In the genomic region with DNA sequence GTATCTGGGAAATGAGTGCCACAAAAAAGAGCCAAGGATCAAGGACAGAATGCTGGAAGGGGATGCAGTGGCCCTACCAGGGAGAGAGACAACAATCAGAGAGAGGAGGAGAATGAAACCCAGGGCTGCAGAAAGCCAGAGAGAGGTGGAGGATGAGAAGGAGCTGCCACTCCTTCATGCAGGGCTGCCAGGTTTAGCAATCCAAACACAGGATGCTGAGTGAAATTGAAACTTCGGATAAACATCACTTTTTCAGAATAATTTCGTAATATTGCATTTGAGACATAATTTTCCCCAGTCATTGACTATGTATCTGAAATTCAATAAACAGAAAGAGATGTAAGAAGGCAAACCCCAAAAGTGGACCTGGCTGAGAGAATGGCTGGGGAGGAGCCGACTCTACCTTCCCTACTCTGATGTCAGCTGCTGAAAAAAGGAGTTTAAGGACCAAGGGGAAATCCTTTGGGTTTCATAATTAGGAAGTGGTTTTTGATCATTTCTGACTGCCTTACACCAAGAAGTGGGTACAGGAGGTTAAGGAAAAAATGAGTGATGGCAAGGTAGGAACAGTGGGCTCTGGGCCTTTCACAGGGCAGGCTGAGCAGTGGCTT, we compare ENCODE assay signal across 10 cellular contexts. TPM values are rescaled to one million over a fixed set of nuclear protein-coding genes. Genes with fewer than 3 reads are reported as not detected.
DNase-seq lines count a peak whose midpoint lies in the region; ATAC-seq and TF ChIP-seq lines count a peak whose summit lies in the region.
"Had no signal": no experiment of that assay in that cellular context is flagged by ENCODE, and none has a peak within 500 bp of the region (broad histone marks: within the 10 kb centered on the region; RNA-seq: fewer than 3 reads in every experiment).

No MANE protein-coding gene starts in this region.

- H3K27ac ChIP-seq in BLaER1 treated with 17β-estradiol and CSF1 and Interleukin-3, amounts not matched to agents 10 nM and 100 nM, result peak overlapping the region; percentile 14 to 85 (median 69); a peak in 21 of 22 replicates
- no peak overlapping the region for H3K27ac ChIP-seq in foreskin keratinocyte

- H3K4me3 ChIP-seq in BLaER1 treated with 17β-estradiol and CSF1 and Interleukin-3, amounts not matched to agents 10 nM and 100 nM, result peak overlapping the region in 6 of 10 experiments; percentile 5 to 18 (median 12); a peak in 4 of 20 replicates
- H3K4me3 ChIP-seq in adipocyte (ENCODE audit: low read length), result no peak overlapping the region

- H3K9me3 ChIP-seq in BLaER1 treated with 17β-estradiol and CSF1 and Interleukin-3, amounts not matched to agents 10 nM and 100 nM (replicated peaks in 1 of 11), result peaks cover 0 to 24% (median 13%) of the 10 kb centered on the region in 11 experiments; a peak in 14 of 22 replicates
- no peaks in the 10 kb centered on the region for H3K9me3 ChIP-seq in adipocyte (ENCODE audit: control insufficient read depth, low read length)

- no peaks in the 10 kb centered on the region for H3K27me3 ChIP-seq in BLaER1 treated with 17β-estradiol and CSF1 and Interleukin-3, amounts not matched to agents 10 nM and 100 nM
- H3K27me3 ChIP-seq in adipocyte (replicated peaks; ENCODE audit: control insufficient read depth, insufficient read depth, low read length) (no peaks in the 10 kb centered on the region), foreskin keratinocyte (no peaks in the 10 kb centered on the region)

- H3K4me2 ChIP-seq in BLaER1 treated with 17β-estradiol and CSF1 and Interleukin-3, amounts not matched to agents 10 nM and 100 nM, result peak overlapping the region; percentile 64 to 88 (median 80)

- H3K36me3 ChIP-seq in BLaER1 treated with 17β-estradiol and CSF1 and Interleukin-3, amounts not matched to agents 10 nM and 100 nM, result peaks cover 0 to 20% (median 0%) of the 10 kb centered on the region in 11 experiments; a peak in 2 of 22 replicates
- H3K36me3 ChIP-seq in adipocyte (ENCODE audit: control insufficient read depth, insufficient read depth, low read length, severe bottlenecking), result no peaks in the 10 kb centered on the region

- no peak for TF ChIP-seq CTCF in foreskin keratinocyte (conservative IDR thresholded peaks at IDR 0.05)

- H4K20me1 ChIP-seq in BLaER1 treated with 17β-estradiol and CSF1 and Interleukin-3, amounts not matched to agents 10 nM and 100 nM, result no peaks in the 10 kb centered on the region

- peak overlapping the region; percentile 11 to 65 (median 37); a peak in 17 of 22 replicates for H3K9ac ChIP-seq in BLaER1 treated with 17β-estradiol and CSF1 and Interleukin-3, amounts not matched to agents 10 nM and 100 nM
- peak overlapping the region; percentile 11 for H3K9ac ChIP-seq in adipocyte (ENCODE audit: low read length)

- peaks cover 54 to 86% (median 58%) of the 10 kb centered on the region in 10 experiments for H3K4me1 ChIP-seq in BLaER1 treated with 17β-estradiol and CSF1 and Interleukin-3, amounts not matched to agents 10 nM and 100 nM
- H3K4me1 ChIP-seq in adipocyte (ENCODE audit: control insufficient read depth, insufficient read depth, low read length), result peaks cover 40% of the 10 kb centered on the region
- H3K4me1 ChIP-seq in foreskin keratinocyte, result no peaks in the 10 kb centered on the region

- DNase-seq in adipocyte (ENCODE audit: low read depth), result peak; percentile 60
- DNase-seq in pons (ENCODE audit: low spot score), result no peak
- DNase-seq in stimulated activated naive CD4-positive, alpha-beta T cell treated with Interleukin-2 at 50 U/mL for 16 hours (lab: John Stamatoyannopoulos, UW), result no peak
- DNase-seq in NCI-H446 (lab: John Stamatoyannopoulos, UW), result no peak
- DNase-seq in foreskin keratinocyte, result no peak
- DNase-seq: NCI-H2029 treated with DMSO at 0.1 percent for 48 hours; stimulated activated CD8-positive, alpha-beta memory T cell treated with anti-CD3 and anti-CD28 coated beads, Interleukin-4, amount 100 ng/mL, for 48 hours had no signal

- ATAC-seq in GM19438 (IDR thresholded peaks at IDR 0.05; ENCODE audit: low read depth, unreplicated experiment), result peak; percentile 48
- ATAC-seq in HG03442 (IDR thresholded peaks at IDR 0.05; ENCODE audit: unreplicated experiment), result peak; percentile 53
- ATAC-seq in foreskin keratinocyte, result no peak

RNA-seq across cellular contexts. Expression of a gene that starts 33.8 kb away (rescaled TPM):
- 1.9 and 2.0 TPM in 2 replicates for total RNA-seq in foreskin keratinocyte
- polyA plus RNA-seq in foreskin keratinocyte, result 1.3 and 1.4 TPM in 2 replicates
